ENCODE assay signal across 29 cellular contexts in genomic region chr10:77317221-77317620, GRCh38.
"Had no signal": no experiment of that assay in that cellular context is flagged by ENCODE, and none has a peak within 500 bp of the region (broad histone marks: within the 10 kb centered on the region; RNA-seq: fewer than 3 reads in every experiment).

No MANE protein-coding gene starts in this region.

- H3K27ac ChIP-seq: breast epithelium, cardiac muscle cell, esophagus muscularis mucosa, foreskin keratinocyte, gastrocnemius medialis, heart right ventricle, WERI-Rb-1 had no signal

- DNase-seq: activated B cell treated with CpG ODN at 0.5 μM for 24 hours; activated CD4-positive, alpha-beta T cell treated with anti-CD3 and anti-CD28 coated beads for 48 hours; activated CD4-positive, alpha-beta T cell treated with anti-CD3 and anti-CD28 coated beads, Interleukin-2, amount 50 U/mL, for 1 hour; activated CD4-positive, alpha-beta T cell treated with anti-CD3 and anti-CD28 coated beads, Interleukin-2, amount 50 U/mL, for 48 hours; activated CD8-positive, alpha-beta memory T cell treated with anti-CD3 and anti-CD28 coated beads for 24 hours; activated CD8-positive, alpha-beta T cell treated with anti-CD3 and anti-CD28 coated beads for 36 hours; activated effector memory CD4-positive, alpha-beta T cell treated with Interleukin-2 at 50 U/mL for 16 hours; activated gamma-delta T cell treated with Interleukin-2 at 50 U/mL for 16 hours; activated naive CD4-positive, alpha-beta T cell treated with anti-CD3 and anti-CD28 coated beads, Interleukin-2, amount 50 U/mL, for 16 hours; activated naive CD4-positive, alpha-beta T cell treated with Interleukin-2 at 50 U/mL for 16 hours; activated T-cell treated with anti-CD3 and anti-CD28 coated beads, Interleukin-2, amount 50 U/mL, for 4 hours; amniotic stem cell; anterior cingulate cortex; cortex of kidney; dermis blood vessel endothelial cell; effector CD4-positive, alpha-beta T cell; effector memory CD8-positive, alpha-beta T cell; erythroblast; foreskin keratinocyte; gastrocnemius medialis; heart right ventricle; T-helper 1 cell; T-helper 17 cell; T1000; WERI-Rb-1 had no signal

- FAIRE-seq: colon had no signal
